1 cellular context compared by ENCODE assay signal in the genomic region with DNA sequence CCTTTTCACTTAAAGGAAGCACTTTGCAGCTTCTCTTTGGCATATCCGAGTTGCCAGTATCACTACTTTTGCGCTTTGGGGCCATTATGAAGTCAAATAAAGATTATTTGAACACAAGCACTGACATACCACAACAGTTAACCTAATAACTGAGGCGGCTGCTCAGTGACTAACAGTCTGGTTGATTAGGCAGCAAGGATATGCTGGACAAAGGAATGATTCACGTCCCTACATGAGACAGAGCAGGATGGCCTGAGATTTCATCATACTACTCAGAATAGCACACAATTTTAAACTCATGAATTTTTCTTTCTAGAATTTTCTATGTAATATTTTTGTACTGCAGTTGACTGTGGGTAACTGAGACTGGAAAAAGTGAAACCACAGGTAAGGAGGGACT.
TF ChIP-seq lines count a peak whose summit lies in the region.

No MANE protein-coding gene starts in this region.

TF ChIP-seq in K562, 482 proteins besides CTCF, POLR2A, EP300 and RAD21:
- no peak for TF ChIP-seq CEBPG (CRISPR knock-in tag; IDR thresholded peaks at IDR 0.05)
- TF ChIP-seq CEBPG (tag; conservative IDR thresholded peaks at IDR 0.05 in 1 of 2, IDR thresholded peaks at IDR 0.05 in 1 of 2) = peak; percentile 29 to 88; a peak in 3 of 4 replicates
- TF ChIP-seq, protein P1, sequence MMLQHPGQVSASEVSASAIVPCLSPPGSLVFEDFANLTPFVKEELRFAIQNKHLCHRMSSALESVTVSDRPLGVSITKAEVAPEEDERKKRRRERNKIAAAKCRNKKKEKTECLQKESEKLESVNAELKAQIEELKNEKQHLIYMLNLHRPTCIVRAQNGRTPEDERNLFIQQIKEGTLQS (IDR thresholded peaks at IDR 0.05) = peak; percentile 44; the same call in 1 of the 2 replicates
- TF ChIP-seq, protein P1 (CRISPR knock-in tag; conservative IDR thresholded peaks at IDR 0.05) = no peak
- TF ChIP-seq FOSL1 (tag; conservative IDR thresholded peaks at IDR 0.05) = peak; percentile 60
- no peak for TF ChIP-seq JUND (IDR thresholded peaks at IDR 0.05; ENCODE audit: borderline replicate concordance, low read depth, low read length)
- no peak for TF ChIP-seq JUND (tag; IDR thresholded peaks at IDR 0.05; ENCODE audit: borderline replicate concordance, low read depth, low read length)
TF ChIP-seq in K562: peak in this region for 3.
